Comparison of ENCODE assay signal across 8 cellular contexts in the genomic region with DNA sequence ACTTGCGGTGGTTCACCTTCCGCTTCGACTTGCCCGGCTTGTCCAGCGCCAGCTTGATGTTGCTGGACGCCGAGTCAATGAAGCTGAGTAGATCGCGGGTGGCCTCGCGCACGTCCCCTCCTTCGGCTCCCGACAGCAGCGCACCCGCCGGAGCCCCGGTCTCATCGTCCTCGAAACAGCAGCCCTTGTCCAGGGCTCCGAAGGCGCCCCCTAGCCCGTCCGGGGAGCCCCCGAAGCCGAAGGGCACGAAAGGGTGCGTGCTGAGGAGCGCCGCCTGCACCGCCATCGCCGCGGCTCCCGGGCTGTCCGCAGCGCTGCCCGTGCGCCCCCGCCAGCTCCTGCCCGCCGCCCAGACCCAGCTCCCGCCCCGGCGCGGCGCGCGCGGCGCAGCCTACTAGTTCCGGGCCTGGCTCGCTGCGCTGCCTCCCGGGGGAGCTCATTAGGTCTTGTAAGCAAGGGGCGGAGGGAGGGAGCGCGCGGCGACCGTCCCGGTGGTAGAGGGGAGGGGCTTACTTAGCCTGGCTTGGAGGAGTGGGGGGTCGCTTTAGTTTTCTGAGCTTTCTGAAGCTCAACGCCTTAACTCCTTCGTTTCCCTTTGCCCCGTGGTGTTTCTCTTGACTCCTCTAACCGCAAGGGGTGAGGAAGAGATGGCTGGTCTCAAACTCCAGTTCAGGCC. TPM values are rescaled to one million over a fixed set of nuclear protein-coding genes. Genes with fewer than 3 reads are reported as not detected.
A peak's percentile ranks its signal among the peaks of the same experiment; 100 is the strongest.
DNase-seq lines count a peak whose midpoint lies in the region; ATAC-seq and TF ChIP-seq lines count a peak whose summit lies in the region.

A gene with protein sequence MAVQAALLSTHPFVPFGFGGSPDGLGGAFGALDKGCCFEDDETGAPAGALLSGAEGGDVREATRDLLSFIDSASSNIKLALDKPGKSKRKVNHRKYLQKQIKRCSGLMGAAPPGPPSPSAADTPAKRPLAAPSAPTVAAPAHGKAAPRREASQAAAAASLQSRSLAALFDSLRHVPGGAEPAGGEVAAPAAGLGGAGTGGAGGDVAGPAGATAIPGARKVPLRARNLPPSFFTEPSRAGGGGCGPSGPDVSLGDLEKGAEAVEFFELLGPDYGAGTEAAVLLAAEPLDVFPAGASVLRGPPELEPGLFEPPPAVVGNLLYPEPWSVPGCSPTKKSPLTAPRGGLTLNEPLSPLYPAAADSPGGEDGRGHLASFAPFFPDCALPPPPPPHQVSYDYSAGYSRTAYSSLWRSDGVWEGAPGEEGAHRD (minus strand): TSS at position 421 of the 676 bp plus-strand sequence. CDS start 135 bp downstream, at position 286.

- POLR2A ChIA-PET in activated naive CD8-positive, alpha-beta T cell treated with anti-CD3 and anti-CD28 coated beads, Interleukin-2, amount 10 ng/mL, durations not matched to agents 7 days and 5 days (lab: Charles Lee): no interaction called here

- peaks cover 3% of the 10 kb centered on the region for H3K4me1 Mint-ChIP-seq in activated naive CD8-positive, alpha-beta T cell treated with anti-CD3 and anti-CD28 coated beads, Interleukin-2, amount 10 ng/mL, durations not matched to agents 7 days and 5 days

- H3K27ac ChIP-seq in left ventricle myocardium inferior (replicated peaks) (peak within 1 kb of the TSS; percentile 23), ovary (peak within 1 kb of the TSS; percentile 16 to 42)

- no peak within 1 kb of the TSS for H3K27ac Mint-ChIP-seq in activated naive CD8-positive, alpha-beta T cell treated with anti-CD3 and anti-CD28 coated beads, Interleukin-2, amount 10 ng/mL, durations not matched to agents 7 days and 5 days

- H3K4me3 ChIP-seq in left ventricle myocardium inferior (peak within 1 kb of the TSS; percentile 71), ovary (peak within 1 kb of the TSS; percentile 33)

- peak; percentile 13 for DNase-seq in activated CD4-positive, alpha-beta T cell treated with anti-CD3 and anti-CD28 coated beads for 1 hour
- no peak for DNase-seq in activated CD4-positive, alpha-beta T cell treated with anti-CD3 and anti-CD28 coated beads, Interleukin-2, amount 50 U/mL, for 4 hours
- DNase-seq in NCI-H510A (lab: John Stamatoyannopoulos, UW) (peak; percentile 75), left ventricle myocardium inferior (peak; percentile 32), ovary (peak; percentile 49 to 72 (median 61)), EL (no peak)
- peak; percentile 71 for DNase-seq in activated naive CD8-positive, alpha-beta T cell treated with anti-CD3 and anti-CD28 coated beads, Interleukin-2, amount 10 ng/mL, durations not matched to agents 7 days and 5 days

- H3K9me3 ChIP-seq in left ventricle myocardium inferior (replicated peaks) (no peaks in the 10 kb centered on the region), ovary (no peaks in the 10 kb centered on the region)

- H3K27me3 ChIP-seq in left ventricle myocardium inferior (ENCODE audit: low read depth): peaks cover 95% of the 10 kb centered on the region
- no peaks in the 10 kb centered on the region for H3K27me3 ChIP-seq in ovary

- H3K27me3 Mint-ChIP-seq in activated naive CD8-positive, alpha-beta T cell treated with anti-CD3 and anti-CD28 coated beads, Interleukin-2, amount 10 ng/mL, durations not matched to agents 7 days and 5 days: peaks cover 56% of the 10 kb centered on the region

- no peak for TF ChIP-seq EP300 in ovary (IDR thresholded peaks at IDR 0.05)

- H3K9me3 Mint-ChIP-seq in activated naive CD8-positive, alpha-beta T cell treated with anti-CD3 and anti-CD28 coated beads, Interleukin-2, amount 10 ng/mL, durations not matched to agents 7 days and 5 days: no peaks in the 10 kb centered on the region

- peak; percentile 81 for ATAC-seq in activated naive CD8-positive, alpha-beta T cell treated with anti-CD3 and anti-CD28 coated beads, Interleukin-2, amount 10 ng/mL, durations not matched to agents 7 days and 5 days (ENCODE audit: low read depth)
- no peak for ATAC-seq in GM18858 (IDR thresholded peaks at IDR 0.05; ENCODE audit: unreplicated experiment)

- TF ChIP-seq POLR2A in ovary (IDR thresholded peaks at IDR 0.05): no peak

- no peaks in the 10 kb centered on the region for H3K36me3 Mint-ChIP-seq in activated naive CD8-positive, alpha-beta T cell treated with anti-CD3 and anti-CD28 coated beads, Interleukin-2, amount 10 ng/mL, durations not matched to agents 7 days and 5 days

- H3K4me3 Mint-ChIP-seq in activated naive CD8-positive, alpha-beta T cell treated with anti-CD3 and anti-CD28 coated beads, Interleukin-2, amount 10 ng/mL, durations not matched to agents 7 days and 5 days: peak within 1 kb of the TSS; percentile 69

- intact Hi-C loops in left ventricle myocardium inferior (cut with micrococcal nuclease): no loop called here
- intact Hi-C loops in ovary (cut with DNase I): no loop called here

- H3K4me1 ChIP-seq in left ventricle myocardium inferior (peaks cover 20% of the 10 kb centered on the region), ovary (ENCODE audit: insufficient read depth) (peaks cover 3% of the 10 kb centered on the region)

- H3K36me3 ChIP-seq in left ventricle myocardium inferior: no peaks in the 10 kb centered on the region
- H3K36me3 ChIP-seq in ovary: no peaks in the 10 kb centered on the region

- no peak for TF ChIP-seq CTCF in left ventricle myocardium inferior (IDR thresholded peaks at IDR 0.05; ENCODE audit: borderline replicate concordance)
- no peak for TF ChIP-seq CTCF in ovary (IDR thresholded peaks at IDR 0.05)

- 0% methylated on average over 63 to 67 of the region's 67 CpGs for WGBS in ovary, 3 donors

RNA-seq across cellular contexts. Expression of the gene that starts here (rescaled TPM):
- not detected for total RNA-seq in activated naive CD8-positive, alpha-beta T cell treated with anti-CD3 and anti-CD28 coated beads, Interleukin-2, amount 10 ng/mL, durations not matched to agents 7 days and 5 days
- total RNA-seq in left ventricle myocardium inferior (0.19 TPM), ovary (1 to 10 TPM; 1.1 to 2.1 (median 1.6) TPM)
- polyA plus RNA-seq in ovary: 1 to 10 TPM; 1.2 to 1.4 TPM

Comparison
In these comparisons a context has a peak if more than half of its experiments do, and no peak if none do; other contexts are left out.
1. DNase-seq: peak in activated CD4-positive, alpha-beta T cell treated with anti-CD3 and anti-CD28 coated beads for 1 hour (single experiment), NCI-H510A (single experiment) and ovary (5 of 5); none in activated CD4-positive, alpha-beta T cell treated with anti-CD3 and anti-CD28 coated beads, Interleukin-2, amount 50 U/mL, for 4 hours (0 of 2) and EL (single experiment).
2. Peak in DNase-seq and ATAC-seq in activated naive CD8-positive, alpha-beta T cell treated with anti-CD3 and anti-CD28 coated beads, Interleukin-2, amount 10 ng/mL, durations not matched to agents 7 days and 5 days; RNA of the gene not detected or under 1 TPM.
3. Peak in DNase-seq, H3K4me3 ChIP-seq and H3K27ac ChIP-seq in left ventricle myocardium inferior; RNA of the gene not detected or under 1 TPM.